8 cellular contexts compared by ENCODE assay signal in genomic region chr18:49768051-49768391, GRCh38. TPM values are rescaled to one million over a fixed set of nuclear protein-coding genes. Genes with fewer than 3 reads are reported as not detected.
DNase-seq lines count a peak whose midpoint lies in the region; ATAC-seq and TF ChIP-seq lines count a peak whose summit lies in the region.

No MANE protein-coding gene starts in this region.

- H3K4me3 Mint-ChIP-seq in activated T-cell treated with anti-CD3 and anti-CD28 coated beads, Interleukin-2, amount 50 U/mL, for 72 hours, result no peak overlapping the region

- H3K36me3 Mint-ChIP-seq in activated T-cell treated with anti-CD3 and anti-CD28 coated beads, Interleukin-2, amount 50 U/mL, for 72 hours (ENCODE audit: insufficient read depth in 2 of 2), result no peaks in the 10 kb centered on the region

- 29 to 38% methylated on average over 5 of the region's 5 CpGs for WGBS in body of pancreas, 2 donors

- peak; percentile 26 for TF ChIP-seq CTCF in GM12865 (IDR thresholded peaks at IDR 0.05; ENCODE audit: insufficient read depth, low read depth, low read length, missing control alignments)
- peak; percentile 16 to 63 (median 46) for TF ChIP-seq CTCF in body of pancreas (IDR thresholded peaks at IDR 0.05)

- intact Hi-C loops in body of pancreas (cut with DNase I), result no loop called here

- H3K9me3 Mint-ChIP-seq in activated T-cell treated with anti-CD3 and anti-CD28 coated beads, Interleukin-2, amount 50 U/mL, for 72 hours, result no peaks in the 10 kb centered on the region

- TF ChIP-seq POLR2A in body of pancreas (IDR thresholded peaks at IDR 0.05), result no peak

- H3K27me3 ChIP-seq in body of pancreas, result no peaks in the 10 kb centered on the region

- H3K4me3 ChIP-seq in GM12865 (ENCODE audit: low read depth, low read length) (no peak overlapping the region), body of pancreas (no peak overlapping the region)

- no peaks in the 10 kb centered on the region for H3K36me3 ChIP-seq in body of pancreas (replicated peaks in 1 of 2; ENCODE audit: insufficient read depth in 1 of 2, low read depth in 2 of 2)

- ATAC-seq in body of pancreas (no peak), GM19452 (IDR thresholded peaks at IDR 0.05; ENCODE audit: unreplicated experiment) (no peak), HG02884 (IDR thresholded peaks at IDR 0.05; ENCODE audit: unreplicated experiment) (no peak), HG03135 (IDR thresholded peaks at IDR 0.05; ENCODE audit: unreplicated experiment) (no peak)
- ATAC-seq in activated T-cell treated with anti-CD3 and anti-CD28 coated beads, Interleukin-2, amount 50 U/mL, for 72 hours (replicated peaks in 1 of 2), result no peak

- no peaks in the 10 kb centered on the region for H3K27me3 Mint-ChIP-seq in activated T-cell treated with anti-CD3 and anti-CD28 coated beads, Interleukin-2, amount 50 U/mL, for 72 hours (ENCODE audit: low read depth)

- H3K4me1 Mint-ChIP-seq in activated T-cell treated with anti-CD3 and anti-CD28 coated beads, Interleukin-2, amount 50 U/mL, for 72 hours (ENCODE audit: low read depth), result no peaks in the 10 kb centered on the region

- H3K27ac ChIP-seq in body of pancreas, result no peak overlapping the region

- H3K27ac Mint-ChIP-seq in activated T-cell treated with anti-CD3 and anti-CD28 coated beads, Interleukin-2, amount 50 U/mL, for 72 hours, result no peak overlapping the region

- H3K9me3 ChIP-seq in body of pancreas, result no peaks in the 10 kb centered on the region

- no peaks in the 10 kb centered on the region for H3K4me1 ChIP-seq in body of pancreas

- DNase-seq in GM12865 (ENCODE audit: low read depth) (peak; percentile 41), NCI-H146 treated with DMSO at 0.1 percent for 48 hours (lab: John Stamatoyannopoulos, UW; ENCODE audit: unreplicated experiment) (peak; percentile 49), body of pancreas (peak; percentile 33 to 72 (median 56)), left kidney (ENCODE audit: low read depth, low spot score) (peak; percentile 85)
- DNase-seq in activated T-cell treated with anti-CD3 and anti-CD28 coated beads, Interleukin-2, amount 50 U/mL, for 72 hours, result no peak

RNA-seq across cellular contexts. Expression of gene ACAA2, which starts 45.3 kb away (rescaled TPM):
- 10 to 100 TPM; 42.8 to 44.8 TPM for total RNA-seq in body of pancreas
- total RNA-seq in activated T-cell treated with anti-CD3 and anti-CD28 coated beads, Interleukin-2, amount 50 U/mL, for 72 hours, result 10 to 100 TPM; 79.0 to 84.1 TPM

Comparison
In these comparisons a context has a peak if more than half of its experiments do, and no peak if none do; other contexts are left out.
1. DNase-seq: peak in GM12865 (single experiment), NCI-H146 treated with DMSO at 0.1 percent for 48 hours (single experiment), body of pancreas (4 of 4) and left kidney (single experiment); none in activated T-cell treated with anti-CD3 and anti-CD28 coated beads, Interleukin-2, amount 50 U/mL, for 72 hours (0 of 2).